In the genomic region with DNA sequence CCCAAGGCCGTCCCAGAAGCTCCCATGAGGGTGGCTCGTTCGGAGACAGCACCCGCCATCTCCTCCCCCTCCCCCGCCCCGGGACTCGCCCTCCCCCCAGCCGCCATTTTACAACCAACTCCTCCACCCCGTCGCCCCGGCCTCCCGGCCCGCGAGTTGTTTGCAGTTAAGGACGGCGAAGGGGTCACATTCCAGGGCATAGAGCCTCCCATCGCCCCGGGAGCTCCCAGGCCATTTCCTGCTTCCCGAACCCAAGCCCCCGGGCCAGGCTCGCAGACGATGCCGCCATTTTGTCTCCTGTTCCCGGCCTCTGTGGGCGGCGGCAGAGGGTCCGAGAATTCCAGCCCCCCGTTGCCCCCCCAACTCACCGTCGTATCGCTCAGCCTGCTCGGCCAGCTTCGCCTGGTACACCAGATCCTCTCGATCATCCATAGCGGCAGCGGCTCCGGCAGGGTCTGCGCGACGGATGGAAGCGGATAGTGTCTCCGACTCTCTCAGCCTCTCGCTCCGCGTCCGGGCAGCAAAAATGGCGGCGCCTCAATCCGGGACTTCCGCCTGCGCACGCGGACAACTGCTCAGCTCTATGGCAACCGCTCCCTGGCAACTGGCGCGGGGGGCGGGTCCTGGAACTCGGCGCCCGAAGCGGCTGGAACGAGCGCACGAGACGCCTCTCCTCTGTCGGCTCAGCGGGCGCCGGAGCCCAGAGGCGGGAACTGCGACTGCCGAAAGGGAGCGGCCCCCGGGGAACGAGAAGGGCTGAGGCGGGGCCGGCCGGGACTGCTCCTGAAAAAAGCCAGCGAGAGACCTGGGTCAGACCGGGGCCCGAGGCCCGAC, we compare ENCODE assay signal across 1 cellular context.
A peak's percentile ranks its signal among the peaks of the same experiment; 100 is the strongest.
TF ChIP-seq lines count a peak whose summit lies in the region.

A gene (minus strand): TSS at position 544 of the 834 bp plus-strand sequence. CDS start 112 bp downstream, at position 432.

TF ChIP-seq in HepG2, 621 proteins besides CTCF, POLR2A, EP300 and RAD21 (continued from another document and continues in another):
- TF ChIP-seq, protein P1, sequence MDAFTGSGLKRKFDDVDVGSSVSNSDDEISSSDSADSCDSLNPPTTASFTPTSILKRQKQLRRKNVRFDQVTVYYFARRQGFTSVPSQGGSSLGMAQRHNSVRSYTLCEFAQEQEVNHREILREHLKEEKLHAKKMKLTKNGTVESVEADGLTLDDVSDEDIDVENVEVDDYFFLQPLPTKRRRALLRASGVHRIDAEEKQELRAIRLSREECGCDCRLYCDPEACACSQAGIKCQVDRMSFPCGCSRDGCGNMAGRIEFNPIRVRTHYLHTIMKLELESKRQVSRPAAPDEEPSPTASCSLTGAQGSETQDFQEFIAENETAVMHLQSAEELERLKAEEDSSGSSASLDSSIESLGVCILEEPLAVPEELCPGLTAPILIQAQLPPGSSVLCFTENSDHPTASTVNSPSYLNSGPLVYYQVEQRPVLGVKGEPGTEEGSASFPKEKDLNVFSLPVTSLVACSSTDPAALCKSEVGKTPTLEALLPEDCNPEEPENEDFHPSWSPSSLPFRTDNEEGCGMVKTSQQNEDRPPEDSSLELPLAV (CRISPR knock-in tag; conservative IDR thresholded peaks at IDR 0.05; ENCODE audit: low read depth), result no peak
- no peak; the same call in 1 of the 2 replicates for TF ChIP-seq NR2F2 (IDR thresholded peaks at IDR 0.05; ENCODE audit: borderline replicate concordance, low read depth)
- TF ChIP-seq, protein P2, sequence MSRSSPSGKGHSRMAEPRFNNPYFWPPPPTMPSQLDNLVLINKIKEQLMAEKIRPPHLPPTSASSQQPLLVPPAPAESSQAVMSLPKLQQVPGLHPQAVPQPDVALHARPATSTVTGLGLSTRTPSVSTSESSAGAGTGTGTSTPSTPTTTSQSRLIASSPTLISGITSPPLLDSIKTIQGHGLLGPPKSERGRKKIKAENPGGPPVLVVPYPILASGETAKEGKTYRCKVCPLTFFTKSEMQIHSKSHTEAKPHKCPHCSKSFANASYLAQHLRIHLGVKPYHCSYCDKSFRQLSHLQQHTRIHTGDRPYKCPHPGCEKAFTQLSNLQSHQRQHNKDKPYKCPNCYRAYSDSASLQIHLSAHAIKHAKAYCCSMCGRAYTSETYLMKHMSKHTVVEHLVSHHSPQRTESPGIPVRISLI (CRISPR knock-in tag; IDR thresholded peaks at IDR 0.05; ENCODE audit: borderline replicate concordance), result no peak
- peak; percentile 75; the same call in 1 of the 2 replicates for TF ChIP-seq HNRNPL (IDR thresholded peaks at IDR 0.05; ENCODE audit: low read depth, low read length)
- TF ChIP-seq, protein P3, sequence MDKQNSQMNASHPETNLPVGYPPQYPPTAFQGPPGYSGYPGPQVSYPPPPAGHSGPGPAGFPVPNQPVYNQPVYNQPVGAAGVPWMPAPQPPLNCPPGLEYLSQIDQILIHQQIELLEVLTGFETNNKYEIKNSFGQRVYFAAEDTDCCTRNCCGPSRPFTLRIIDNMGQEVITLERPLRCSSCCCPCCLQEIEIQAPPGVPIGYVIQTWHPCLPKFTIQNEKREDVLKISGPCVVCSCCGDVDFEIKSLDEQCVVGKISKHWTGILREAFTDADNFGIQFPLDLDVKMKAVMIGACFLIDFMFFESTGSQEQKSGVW (CRISPR knock-in tag; IDR thresholded peaks at IDR 0.05; ENCODE audit: borderline replicate concordance), result no peak
- no peak for TF ChIP-seq ZNF720 (CRISPR knock-in tag; IDR thresholded peaks at IDR 0.05)
- no peak for TF ChIP-seq ZNF20 (CRISPR knock-in tag; IDR thresholded peaks at IDR 0.05)
- no peak for TF ChIP-seq NCOA1 (CRISPR knock-in tag; IDR thresholded peaks at IDR 0.05)
- 0 out of 2 replicates have a peak, but pooled peaks have one; percentile 25 for TF ChIP-seq ZNF615 (CRISPR knock-in tag; IDR thresholded peaks at IDR 0.05; ENCODE audit: borderline replicate concordance)
- TF ChIP-seq RFX1 (IDR thresholded peaks at IDR 0.05), result peak; percentile 96
- no peak for TF ChIP-seq RFXANK (CRISPR knock-in tag; IDR thresholded peaks at IDR 0.05)
- TF ChIP-seq, protein P4, sequence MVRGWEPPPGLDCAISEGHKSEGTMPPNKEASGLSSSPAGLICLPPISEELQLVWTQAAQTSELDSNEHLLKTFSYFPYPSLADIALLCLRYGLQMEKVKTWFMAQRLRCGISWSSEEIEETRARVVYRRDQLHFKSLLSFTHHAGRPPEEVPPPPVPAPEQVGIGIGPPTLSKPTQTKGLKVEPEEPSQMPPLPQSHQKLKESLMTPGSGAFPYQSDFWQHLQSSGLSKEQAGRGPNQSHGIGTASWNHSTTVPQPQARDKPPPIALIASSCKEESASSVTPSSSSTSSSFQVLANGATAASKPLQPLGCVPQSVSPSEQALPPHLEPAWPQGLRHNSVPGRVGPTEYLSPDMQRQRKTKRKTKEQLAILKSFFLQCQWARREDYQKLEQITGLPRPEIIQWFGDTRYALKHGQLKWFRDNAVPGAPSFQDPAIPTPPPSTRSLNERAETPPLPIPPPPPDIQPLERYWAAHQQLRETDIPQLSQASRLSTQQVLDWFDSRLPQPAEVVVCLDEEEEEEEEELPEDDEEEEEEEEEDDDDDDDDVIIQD (CRISPR knock-in tag; IDR thresholded peaks at IDR 0.05; ENCODE audit: low read depth), result no peak
- TF ChIP-seq MEF2D (CRISPR knock-in tag; IDR thresholded peaks at IDR 0.05), result peak; percentile 59; the same call in 1 of the 2 replicates
- TF ChIP-seq CCAR2 (optimal IDR thresholded peaks at IDR 0.05; ENCODE audit: low read depth, low read length), result no peak
- no peak for TF ChIP-seq MAZ (IDR thresholded peaks at IDR 0.05; ENCODE audit: borderline replicate concordance, low read depth, low read length)
- TF ChIP-seq MAZ (CRISPR knock-in tag; IDR thresholded peaks at IDR 0.05; ENCODE audit: low read depth), result peak; percentile 81
- 0 out of 2 replicates have a peak, but pooled peaks have one; percentile 65 for TF ChIP-seq ZNF550 (CRISPR knock-in tag; IDR thresholded peaks at IDR 0.05; ENCODE audit: borderline replicate concordance)
- no peak for TF ChIP-seq EZH2 (conservative IDR thresholded peaks at IDR 0.05; ENCODE audit: low read depth, low read length)
- no peak for TF ChIP-seq ZNF777 (CRISPR knock-in tag; IDR thresholded peaks at IDR 0.05)
- peak; percentile 67; the same call in 1 of the 2 replicates for TF ChIP-seq ETV5 (CRISPR knock-in tag; IDR thresholded peaks at IDR 0.05; ENCODE audit: borderline replicate concordance)
- no peak for TF ChIP-seq RORA (CRISPR knock-in tag; IDR thresholded peaks at IDR 0.05)
- TF ChIP-seq POLR2AphosphoS5 (IDR thresholded peaks at IDR 0.05; ENCODE audit: low read depth, low read length), result peak; percentile 95
- TF ChIP-seq, protein P5, sequence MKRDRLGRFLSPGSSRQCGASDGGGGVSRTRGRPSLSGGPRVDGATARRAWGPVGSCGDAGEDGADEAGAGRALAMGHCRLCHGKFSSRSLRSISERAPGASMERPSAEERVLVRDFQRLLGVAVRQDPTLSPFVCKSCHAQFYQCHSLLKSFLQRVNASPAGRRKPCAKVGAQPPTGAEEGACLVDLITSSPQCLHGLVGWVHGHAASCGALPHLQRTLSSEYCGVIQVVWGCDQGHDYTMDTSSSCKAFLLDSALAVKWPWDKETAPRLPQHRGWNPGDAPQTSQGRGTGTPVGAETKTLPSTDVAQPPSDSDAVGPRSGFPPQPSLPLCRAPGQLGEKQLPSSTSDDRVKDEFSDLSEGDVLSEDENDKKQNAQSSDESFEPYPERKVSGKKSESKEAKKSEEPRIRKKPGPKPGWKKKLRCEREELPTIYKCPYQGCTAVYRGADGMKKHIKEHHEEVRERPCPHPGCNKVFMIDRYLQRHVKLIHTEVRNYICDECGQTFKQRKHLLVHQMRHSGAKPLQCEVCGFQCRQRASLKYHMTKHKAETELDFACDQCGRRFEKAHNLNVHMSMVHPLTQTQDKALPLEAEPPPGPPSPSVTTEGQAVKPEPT (CRISPR knock-in tag; IDR thresholded peaks at IDR 0.05; ENCODE audit: low read depth), result peak; percentile 74; the same call in 1 of the 2 replicates
- TF ChIP-seq, protein P6, sequence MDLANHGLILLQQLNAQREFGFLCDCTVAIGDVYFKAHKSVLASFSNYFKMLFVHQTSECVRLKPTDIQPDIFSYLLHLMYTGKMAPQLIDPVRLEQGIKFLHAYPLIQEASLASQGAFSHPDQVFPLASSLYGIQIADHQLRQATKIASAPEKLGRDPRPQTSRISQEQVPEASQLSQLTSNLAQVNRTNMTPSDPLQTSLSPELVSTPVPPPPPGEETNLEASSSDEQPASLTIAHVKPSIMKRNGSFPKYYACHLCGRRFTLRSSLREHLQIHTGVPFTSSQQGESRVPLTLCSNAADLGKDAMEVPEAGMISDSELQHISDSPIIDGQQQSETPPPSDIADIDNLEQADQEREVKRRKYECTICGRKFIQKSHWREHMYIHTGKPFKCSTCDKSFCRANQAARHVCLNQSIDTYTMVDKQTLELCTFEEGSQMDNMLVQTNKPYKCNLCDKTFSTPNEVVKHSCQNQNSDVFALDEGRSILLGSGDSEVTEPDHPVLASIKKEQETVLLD (CRISPR knock-in tag; IDR thresholded peaks at IDR 0.05; ENCODE audit: low read depth), result 0 out of 2 replicates have a peak, but pooled peaks have one; percentile 20
- no peak for TF ChIP-seq HOXA9 (CRISPR knock-in tag; IDR thresholded peaks at IDR 0.05; ENCODE audit: borderline replicate concordance)
- no peak for TF ChIP-seq TBX3 (IDR thresholded peaks at IDR 0.05; ENCODE audit: borderline replicate concordance)
- no peak for TF ChIP-seq HOXA7 (CRISPR knock-in tag; IDR thresholded peaks at IDR 0.05)
- TF ChIP-seq U2AF1 (optimal IDR thresholded peaks at IDR 0.05; ENCODE audit: low read depth, low read length), result peak; percentile 46
- TF ChIP-seq NBN (conservative IDR thresholded peaks at IDR 0.05), result no peak
- TF ChIP-seq ZNF460 (CRISPR knock-in tag; IDR thresholded peaks at IDR 0.05; ENCODE audit: borderline replicate concordance), result peak; percentile 50; the same call in 1 of the 2 replicates
- TF ChIP-seq, protein P7, sequence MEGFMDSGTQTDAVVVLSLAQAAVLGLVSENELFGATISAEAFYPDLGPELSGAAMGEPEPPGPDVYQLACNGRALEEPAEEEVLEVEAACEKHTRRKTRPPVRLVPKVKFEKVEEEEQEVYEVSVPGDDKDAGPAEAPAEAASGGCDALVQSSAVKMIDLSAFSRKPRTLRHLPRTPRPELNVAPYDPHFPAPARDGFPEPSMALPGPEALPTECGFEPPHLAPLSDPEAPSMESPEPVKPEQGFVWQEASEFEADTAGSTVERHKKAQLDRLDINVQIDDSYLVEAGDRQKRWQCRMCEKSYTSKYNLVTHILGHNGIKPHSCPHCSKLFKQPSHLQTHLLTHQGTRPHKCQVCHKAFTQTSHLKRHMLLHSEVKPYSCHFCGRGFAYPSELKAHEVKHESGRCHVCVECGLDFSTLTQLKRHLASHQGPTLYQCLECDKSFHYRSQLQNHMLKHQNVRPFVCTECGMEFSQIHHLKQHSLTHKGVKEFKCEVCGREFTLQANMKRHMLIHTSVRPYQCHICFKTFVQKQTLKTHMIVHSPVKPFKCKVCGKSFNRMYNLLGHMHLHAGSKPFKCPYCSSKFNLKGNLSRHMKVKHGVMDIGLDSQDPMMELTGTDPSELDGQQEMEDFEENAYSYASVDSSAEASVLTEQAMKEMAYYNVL (CRISPR knock-in tag; IDR thresholded peaks at IDR 0.05; ENCODE audit: borderline replicate concordance), result no peak
- TF ChIP-seq ZEB1 (IDR thresholded peaks at IDR 0.05; ENCODE audit: insufficient replicate concordance, low read depth), result peak; percentile 57
- no peak; the same call in 1 of the 2 replicates for TF ChIP-seq FOXO1 (CRISPR knock-in tag; IDR thresholded peaks at IDR 0.05)
- TF ChIP-seq, protein P8, sequence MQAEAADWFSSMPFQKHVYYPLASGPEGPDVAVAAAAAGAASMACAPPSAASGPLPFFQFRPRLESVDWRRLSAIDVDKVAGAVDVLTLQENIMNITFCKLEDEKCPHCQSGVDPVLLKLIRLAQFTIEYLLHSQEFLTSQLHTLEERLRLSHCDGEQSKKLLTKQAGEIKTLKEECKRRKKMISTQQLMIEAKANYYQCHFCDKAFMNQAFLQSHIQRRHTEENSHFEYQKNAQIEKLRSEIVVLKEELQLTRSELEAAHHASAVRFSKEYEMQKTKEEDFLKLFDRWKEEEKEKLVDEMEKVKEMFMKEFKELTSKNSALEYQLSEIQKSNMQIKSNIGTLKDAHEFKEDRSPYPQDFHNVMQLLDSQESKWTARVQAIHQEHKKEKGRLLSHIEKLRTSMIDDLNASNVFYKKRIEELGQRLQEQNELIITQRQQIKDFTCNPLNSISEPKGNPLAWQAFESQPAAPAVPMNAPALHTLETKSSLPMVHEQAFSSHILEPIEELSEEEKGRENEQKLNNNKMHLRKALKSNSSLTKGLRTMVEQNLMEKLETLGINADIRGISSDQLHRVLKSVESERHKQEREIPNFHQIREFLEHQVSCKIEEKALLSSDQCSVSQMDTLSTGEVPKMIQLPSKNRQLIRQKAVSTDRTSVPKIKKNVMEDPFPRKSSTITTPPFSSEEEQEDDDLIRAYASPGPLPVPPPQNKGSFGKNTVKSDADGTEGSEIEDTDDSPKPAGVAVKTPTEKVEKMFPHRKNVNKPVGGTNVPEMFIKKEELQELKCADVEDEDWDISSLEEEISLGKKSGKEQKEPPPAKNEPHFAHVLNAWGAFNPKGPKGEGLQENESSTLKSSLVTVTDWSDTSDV (CRISPR knock-in tag; IDR thresholded peaks at IDR 0.05), result no peak
- TF ChIP-seq JARID2 (CRISPR knock-in tag; IDR thresholded peaks at IDR 0.05; ENCODE audit: insufficient replicate concordance), result no peak
- 0 out of 2 replicates have a peak, but pooled peaks have one; percentile 55 for TF ChIP-seq ELF4 (CRISPR knock-in tag; IDR thresholded peaks at IDR 0.05; ENCODE audit: borderline replicate concordance)
- TF ChIP-seq KAT2B (IDR thresholded peaks at IDR 0.05; ENCODE audit: borderline replicate concordance, low read depth, low read length), result no peak
- TF ChIP-seq ZNF619 (CRISPR knock-in tag; IDR thresholded peaks at IDR 0.05), result peak; percentile 27; the same call in 1 of the 2 replicates
